ENCODE assay signal across 8 cellular contexts in genomic region chr9:127225747-127226646, GRCh38. TPM values are rescaled to one million over a fixed set of nuclear protein-coding genes. Genes with fewer than 3 reads are reported as not detected.
DNase-seq lines count a peak whose midpoint lies in the region; ATAC-seq and TF ChIP-seq lines count a peak whose summit lies in the region.

No MANE protein-coding gene starts in this region.

- H3K4me3 ChIP-seq in GM08714 (ENCODE audit: low read length) (peak overlapping the region; percentile 55; the same call in 1 of the 2 replicates), MM.1S (ENCODE audit: low read length) (peak overlapping the region; percentile 85), choroid plexus epithelial cell (ENCODE audit: low read depth, low read length) (peak overlapping the region; percentile 62)

- no peaks in the 10 kb centered on the region; the same call in 1 of the 2 replicates for H3F3A ChIP-seq in MM.1S (ENCODE audit: insufficient read depth, low read length)

- peak overlapping the region; percentile 79 to 96 (median 90) for H3K4me3 Mint-ChIP-seq in naive B cell

- H3K27me3 Mint-ChIP-seq in naive B cell: peaks cover 0 to 6% (median 0%) of the 10 kb centered on the region in 3 donors

- peak overlapping the region; percentile 74 to 100 (median 91) for H3K27ac Mint-ChIP-seq in naive B cell

- no peaks in the 10 kb centered on the region for H3K27me3 ChIP-seq in MM.1S (replicated peaks; ENCODE audit: insufficient read depth, low read length)

- no peak for TF ChIP-seq POLR2A in GM18505 (IDR thresholded peaks at IDR 0.05; ENCODE audit: borderline replicate concordance, extremely low read depth, insufficient read depth, insufficient read length)

- DNase-seq in MM.1S: no peak
- peak; percentile 23 for DNase-seq in choroid plexus epithelial cell (ENCODE audit: low read depth)
- DNase-seq in naive B cell: no peak
- no peak for DNase-seq in dedifferentiated amniotic fluid mesenchymal stem cell (ENCODE audit: extremely low spot score)
- DNase-seq in NCI-H1930 (lab: John Stamatoyannopoulos, UW): no peak

- H4K20me1 ChIP-seq in MM.1S (ENCODE audit: insufficient read depth, low read length): no peaks in the 10 kb centered on the region

- peak overlapping the region; percentile 56; the same call in 1 of the 2 replicates for H3K9ac ChIP-seq in MM.1S (ENCODE audit: low read length)

- H3K9me3 Mint-ChIP-seq in naive B cell: peaks cover 0 to 4% (median 0%) of the 10 kb centered on the region in 7 donors

- no peaks in the 10 kb centered on the region for H3K36me3 Mint-ChIP-seq in naive B cell

- no peaks in the 10 kb centered on the region for H3K9me2 ChIP-seq in MM.1S (replicated peaks; ENCODE audit: insufficient read depth, low read length)

- no peaks in the 10 kb centered on the region for H3K36me3 ChIP-seq in MM.1S (replicated peaks; ENCODE audit: insufficient read depth, low read length)

- peaks cover 9% of the 10 kb centered on the region; the same call in 1 of the 2 replicates for H3K79me2 ChIP-seq in MM.1S (ENCODE audit: low read length)

- H3K9me3 ChIP-seq in MM.1S (replicated peaks; ENCODE audit: insufficient read depth, low read length): no peaks in the 10 kb centered on the region

- H3K27ac ChIP-seq in MM.1S (ENCODE audit: low read length): no peak overlapping the region

- H3K4me1 Mint-ChIP-seq in naive B cell: peaks cover 35 to 41% (median 40%) of the 10 kb centered on the region in 3 donors

- TF ChIP-seq CTCF in MM.1S (IDR thresholded peaks at IDR 0.05; ENCODE audit: low read length): no peak
- no peak for TF ChIP-seq CTCF in choroid plexus epithelial cell (conservative IDR thresholded peaks at IDR 0.05; ENCODE audit: low read depth, low read length)

- peak overlapping the region; percentile 50; the same call in 1 of the 2 replicates for H2AFZ ChIP-seq in MM.1S (ENCODE audit: low read length)

- ATAC-seq in naive B cell (ENCODE audit: low read depth in 2 of 2) (no peak), GM18505 (IDR thresholded peaks at IDR 0.05; ENCODE audit: unreplicated experiment) (no peak), GM21619 (IDR thresholded peaks at IDR 0.05; ENCODE audit: unreplicated experiment) (no peak)

- H3K4me1 ChIP-seq in MM.1S (ENCODE audit: low read length): peaks cover 15% of the 10 kb centered on the region

- peak overlapping the region; percentile 87 for H3K4me2 ChIP-seq in MM.1S (ENCODE audit: low read depth, low read length)

RNA-seq across cellular contexts. Expression of gene GARNL3, which starts 38.6 kb away (rescaled TPM):
- polyA plus RNA-seq in naive B cell (ENCODE audit: low read depth in 6 of 6): 1 to 10 TPM in 2 of 6 donors, under 1 TPM in 2, not detected in 2; 0.71 to 3.1 (median 1.1) TPM
